9 cellular contexts compared by ENCODE assay signal in the genomic region with DNA sequence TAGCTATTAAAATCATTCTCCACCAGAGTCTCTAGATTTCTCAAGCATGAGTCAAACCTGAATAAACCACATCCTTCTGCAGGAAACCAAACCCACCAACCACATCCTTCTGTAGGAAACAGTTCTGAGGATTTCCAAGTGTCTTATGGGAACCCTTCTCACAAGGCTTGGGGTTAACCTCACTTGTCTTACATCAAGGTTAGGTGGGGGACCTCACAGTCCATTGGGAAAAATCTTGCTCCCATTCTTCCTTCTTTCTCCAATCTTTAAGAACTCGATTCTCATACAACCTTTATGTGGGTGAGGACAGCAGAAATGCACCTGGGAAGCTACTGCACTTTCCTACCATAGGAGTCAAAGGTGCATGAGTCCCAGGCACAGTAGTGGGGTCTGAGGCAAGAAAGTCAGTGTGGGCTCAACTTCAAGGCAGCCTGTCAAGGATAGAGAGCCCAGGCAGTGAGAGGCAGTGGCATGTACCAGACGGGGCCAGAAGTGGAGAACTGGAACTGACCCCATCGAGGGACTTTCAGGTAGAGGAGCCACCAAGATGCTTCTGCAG.
DNase-seq lines count a peak whose midpoint lies in the region; ATAC-seq and TF ChIP-seq lines count a peak whose summit lies in the region.
"Had no signal": no experiment of that assay in that cellular context is flagged by ENCODE, and none has a peak within 500 bp of the region (broad histone marks: within the 10 kb centered on the region; RNA-seq: fewer than 3 reads in every experiment).

No MANE protein-coding gene starts in this region.

- H3K4me2 ChIP-seq in hepatocyte, result no peak overlapping the region

- in situ Hi-C loops in SK-MEL-5 (cut with HindIII; ENCODE audit: low pct_unique_long_range_greater_than_20kb, low sequenced_read_pairs) (no loop called here), astrocyte of the spinal cord (cut with HindIII; ENCODE audit: low sequenced_read_pairs) (no loop called here)

- H3K27ac ChIP-seq in hepatocyte, result no peak overlapping the region
- H3K27ac ChIP-seq: 22Rv1 had no signal

- H3K4me3 ChIP-seq in astrocyte of the spinal cord (ENCODE audit: low read depth, low read length), result no peak overlapping the region
- no peak overlapping the region for H3K4me3 ChIP-seq in hepatocyte

- no peaks in the 10 kb centered on the region for H4K20me1 ChIP-seq in hepatocyte (ENCODE audit: insufficient read depth, poor library complexity, severe bottlenecking)

- H3K9me3 ChIP-seq in hepatocyte (ENCODE audit: low read depth), result no peaks in the 10 kb centered on the region

- WGBS in hepatocyte (ENCODE audit: low lambda C conversion rate, missing lambda C conversion rate), result 67% methylated on average over 3 of the region's 3 CpGs

- no peak for TF ChIP-seq CTCF in astrocyte of the spinal cord (IDR thresholded peaks at IDR 0.05; ENCODE audit: low read depth, low read length)
- no peak for TF ChIP-seq CTCF in hepatocyte (IDR thresholded peaks at IDR 0.05; ENCODE audit: poor library complexity)

- peak; percentile 96 for ATAC-seq in HG02973 (IDR thresholded peaks at IDR 0.05; ENCODE audit: unreplicated experiment)

- no peaks in the 10 kb centered on the region for H3K79me2 ChIP-seq in hepatocyte

- no peak overlapping the region for H2AFZ ChIP-seq in hepatocyte

- no peaks in the 10 kb centered on the region for H3K4me1 ChIP-seq in hepatocyte (ENCODE audit: insufficient read depth)

- peak; percentile 20 for DNase-seq in NK-92 treated with Interleukin-12 subunit alpha and Interleukin-12 subunit beta, amount 100 ng/mL, for 24 hours (lab: John Stamatoyannopoulos, UW)
- no peak for DNase-seq in NK-92 (lab: John Stamatoyannopoulos, UW; ENCODE audit: unreplicated experiment)
- peak; percentile 4 for DNase-seq in SK-MEL-5 (ENCODE audit: low read depth, low spot score)
- peak; percentile 93 for DNase-seq in astrocyte of the spinal cord (ENCODE audit: low read depth, low spot score)
- DNase-seq in stimulated activated CD4-positive, alpha-beta T cell treated with anti-CD3 and anti-CD28 coated beads, Interleukin-15, amount 100 ng/mL, for 24 hours, result peak; percentile 47
- no peak for DNase-seq in NCI-H2107 (lab: John Stamatoyannopoulos, UW)
- no peak for DNase-seq in hepatocyte (ENCODE audit: low spot score)

- H3K36me3 ChIP-seq in hepatocyte (replicated peaks; ENCODE audit: insufficient read depth, low read depth), result no peaks in the 10 kb centered on the region

- H3K9me2 ChIP-seq in hepatocyte (replicated peaks; ENCODE audit: insufficient read depth), result no peaks in the 10 kb centered on the region

- no peaks in the 10 kb centered on the region for H3K27me3 ChIP-seq in hepatocyte

Comparison
In these comparisons a context has a peak if more than half of its experiments do, and no peak if none do; other contexts are left out.
1. DNase-seq: peak in NK-92 treated with Interleukin-12 subunit alpha and Interleukin-12 subunit beta, amount 100 ng/mL, for 24 hours (single experiment), SK-MEL-5 (single experiment), astrocyte of the spinal cord (single experiment) and stimulated activated CD4-positive, alpha-beta T cell treated with anti-CD3 and anti-CD28 coated beads, Interleukin-15, amount 100 ng/mL, for 24 hours (single experiment); none in NK-92 (single experiment), NCI-H2107 (single experiment) and hepatocyte (single experiment).